ENCODE assay signal across 1 cellular context in the genomic region with DNA sequence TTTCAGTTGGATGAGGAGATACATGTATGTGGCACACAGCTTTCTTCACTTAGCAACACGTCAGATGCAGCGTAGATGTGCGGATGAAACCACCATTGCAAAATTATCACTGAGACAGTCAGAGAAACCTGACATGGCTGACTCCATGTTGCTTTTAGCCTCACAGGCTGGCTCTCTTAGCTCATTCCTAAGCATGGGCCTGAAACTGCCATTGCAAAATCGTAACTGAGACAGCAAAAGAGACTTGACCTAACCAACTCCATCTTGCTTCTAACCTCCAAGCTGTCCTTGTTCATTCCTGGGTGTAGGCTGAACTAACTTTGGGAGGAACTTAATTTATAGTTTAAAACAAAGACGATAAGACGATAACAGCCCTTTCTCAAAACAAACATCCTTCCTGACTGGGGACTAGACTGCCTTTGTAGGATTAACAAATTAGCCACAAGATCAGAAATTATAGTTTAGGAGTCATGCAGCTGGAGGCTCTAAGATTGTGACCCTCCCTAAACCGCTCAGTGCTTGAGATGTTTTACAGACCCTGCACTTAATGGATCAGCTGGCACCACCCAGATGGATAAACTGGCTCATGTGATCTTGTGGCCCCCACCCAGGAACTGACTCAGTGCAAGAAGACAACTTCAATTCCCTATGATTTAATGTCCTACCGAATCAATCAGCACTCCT.
A peak's percentile ranks its signal among the peaks of the same experiment; 100 is the strongest.
TF ChIP-seq lines count a peak whose summit lies in the region.
"Not testable (repeated sequence)": the region's sequence is repeated elsewhere in the genome, so short reads cannot be mapped to it uniquely, and the experiment has no call there.

No MANE protein-coding gene starts in this region.

TF ChIP-seq in K562, 482 proteins besides CTCF, POLR2A, EP300 and RAD21 (continued from another document):
- TF ChIP-seq, protein P1, sequence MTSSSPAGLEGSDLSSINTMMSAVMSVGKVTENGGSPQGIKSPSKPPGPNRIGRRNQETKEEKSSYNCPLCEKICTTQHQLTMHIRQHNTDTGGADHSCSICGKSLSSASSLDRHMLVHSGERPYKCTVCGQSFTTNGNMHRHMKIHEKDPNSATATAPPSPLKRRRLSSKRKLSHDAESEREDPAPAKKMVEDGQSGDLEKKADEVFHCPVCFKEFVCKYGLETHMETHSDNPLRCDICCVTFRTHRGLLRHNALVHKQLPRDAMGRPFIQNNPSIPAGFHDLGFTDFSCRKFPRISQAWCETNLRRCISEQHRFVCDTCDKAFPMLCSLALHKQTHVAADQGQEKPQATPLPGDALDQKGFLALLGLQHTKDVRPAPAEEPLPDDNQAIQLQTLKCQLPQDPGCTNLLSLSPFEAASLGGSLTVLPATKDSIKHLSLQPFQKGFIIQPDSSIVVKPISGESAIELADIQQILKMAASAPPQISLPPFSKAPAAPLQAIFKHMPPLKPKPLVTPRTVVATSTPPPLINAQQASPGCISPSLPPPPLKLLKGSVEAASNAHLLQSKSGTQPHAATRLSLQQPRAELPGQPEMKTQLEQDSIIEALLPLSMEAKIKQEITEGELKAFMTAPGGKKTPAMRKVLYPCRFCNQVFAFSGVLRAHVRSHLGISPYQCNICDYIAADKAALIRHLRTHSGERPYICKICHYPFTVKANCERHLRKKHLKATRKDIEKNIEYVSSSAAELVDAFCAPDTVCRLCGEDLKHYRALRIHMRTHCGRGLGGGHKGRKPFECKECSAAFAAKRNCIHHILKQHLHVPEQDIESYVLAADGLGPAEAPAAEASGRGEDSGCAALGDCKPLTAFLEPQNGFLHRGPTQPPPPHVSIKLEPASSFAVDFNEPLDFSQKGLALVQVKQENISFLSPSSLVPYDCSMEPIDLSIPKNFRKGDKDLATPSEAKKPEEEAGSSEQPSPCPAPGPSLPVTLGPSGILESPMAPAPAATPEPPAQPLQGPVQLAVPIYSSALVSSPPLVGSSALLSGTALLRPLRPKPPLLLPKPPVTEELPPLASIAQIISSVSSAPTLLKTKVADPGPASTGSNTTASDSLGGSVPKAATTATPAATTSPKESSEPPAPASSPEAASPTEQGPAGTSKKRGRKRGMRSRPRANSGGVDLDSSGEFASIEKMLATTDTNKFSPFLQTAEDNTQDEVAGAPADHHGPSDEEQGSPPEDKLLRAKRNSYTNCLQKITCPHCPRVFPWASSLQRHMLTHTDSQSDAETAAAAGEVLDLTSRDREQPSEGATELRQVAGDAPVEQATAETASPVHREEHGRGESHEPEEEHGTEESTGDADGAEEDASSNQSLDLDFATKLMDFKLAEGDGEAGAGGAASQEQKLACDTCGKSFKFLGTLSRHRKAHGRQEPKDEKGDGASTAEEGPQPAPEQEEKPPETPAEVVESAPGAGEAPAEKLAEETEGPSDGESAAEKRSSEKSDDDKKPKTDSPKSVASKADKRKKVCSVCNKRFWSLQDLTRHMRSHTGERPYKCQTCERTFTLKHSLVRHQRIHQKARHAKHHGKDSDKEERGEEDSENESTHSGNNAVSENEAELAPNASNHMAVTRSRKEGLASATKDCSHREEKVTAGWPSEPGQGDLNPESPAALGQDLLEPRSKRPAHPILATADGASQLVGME (CRISPR knock-in tag; IDR thresholded peaks at IDR 0.05) = peak; percentile 98
- TF ChIP-seq HIVEP1 (CRISPR knock-in tag; IDR thresholded peaks at IDR 0.05) = peak; percentile 96
- peak in 1 of 2 experiments; percentile 48; a peak in 1 of 4 replicates for TF ChIP-seq FOXA3 (CRISPR knock-in tag; conservative IDR thresholded peaks at IDR 0.05 in 1 of 2, IDR thresholded peaks at IDR 0.05 in 1 of 2)
- TF ChIP-seq, protein P2, sequence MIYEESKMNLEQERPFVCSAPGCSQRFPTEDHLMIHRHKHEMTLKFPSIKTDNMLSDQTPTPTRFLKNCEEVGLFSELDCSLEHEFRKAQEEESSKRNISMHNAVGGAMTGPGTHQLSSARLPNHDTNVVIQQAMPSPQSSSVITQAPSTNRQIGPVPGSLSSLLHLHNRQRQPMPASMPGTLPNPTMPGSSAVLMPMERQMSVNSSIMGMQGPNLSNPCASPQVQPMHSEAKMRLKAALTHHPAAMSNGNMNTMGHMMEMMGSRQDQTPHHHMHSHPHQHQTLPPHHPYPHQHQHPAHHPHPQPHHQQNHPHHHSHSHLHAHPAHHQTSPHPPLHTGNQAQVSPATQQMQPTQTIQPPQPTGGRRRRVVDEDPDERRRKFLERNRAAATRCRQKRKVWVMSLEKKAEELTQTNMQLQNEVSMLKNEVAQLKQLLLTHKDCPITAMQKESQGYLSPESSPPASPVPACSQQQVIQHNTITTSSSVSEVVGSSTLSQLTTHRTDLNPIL (CRISPR knock-in tag; IDR thresholded peaks at IDR 0.05) = peak; percentile 93
- TF ChIP-seq ZNF830 (CRISPR knock-in tag; IDR thresholded peaks at IDR 0.05) = peak; percentile 86; the same call in 1 of the 2 replicates
- TF ChIP-seq ZNF354B (CRISPR knock-in tag; IDR thresholded peaks at IDR 0.05) = peak; percentile 90; the same call in 1 of the 2 replicates
- TF ChIP-seq JUND (IDR thresholded peaks at IDR 0.05; ENCODE audit: borderline replicate concordance, low read depth, low read length) = not testable (repeated sequence)
- TF ChIP-seq JUND (tag; IDR thresholded peaks at IDR 0.05; ENCODE audit: borderline replicate concordance, low read depth, low read length) = 0 out of 3 replicates have a peak, but pooled peaks have one; percentile 21
- peak; percentile 93 for TF ChIP-seq ELF4 (CRISPR knock-in tag; IDR thresholded peaks at IDR 0.05)
- peak; percentile 95 for TF ChIP-seq ZNF212 (CRISPR knock-in tag; IDR thresholded peaks at IDR 0.05)
- peak; percentile 81; the same call in 1 of the 2 replicates for TF ChIP-seq ZNF586 (CRISPR knock-in tag; conservative IDR thresholded peaks at IDR 0.05)
- TF ChIP-seq, protein P3, sequence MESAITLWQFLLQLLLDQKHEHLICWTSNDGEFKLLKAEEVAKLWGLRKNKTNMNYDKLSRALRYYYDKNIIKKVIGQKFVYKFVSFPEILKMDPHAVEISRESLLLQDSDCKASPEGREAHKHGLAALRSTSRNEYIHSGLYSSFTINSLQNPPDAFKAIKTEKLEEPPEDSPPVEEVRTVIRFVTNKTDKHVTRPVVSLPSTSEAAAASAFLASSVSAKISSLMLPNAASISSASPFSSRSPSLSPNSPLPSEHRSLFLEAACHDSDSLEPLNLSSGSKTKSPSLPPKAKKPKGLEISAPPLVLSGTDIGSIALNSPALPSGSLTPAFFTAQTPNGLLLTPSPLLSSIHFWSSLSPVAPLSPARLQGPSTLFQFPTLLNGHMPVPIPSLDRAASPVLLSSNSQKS (CRISPR knock-in tag; IDR thresholded peaks at IDR 0.05) = peak; percentile 93
- TF ChIP-seq ZKSCAN3 (CRISPR knock-in tag; IDR thresholded peaks at IDR 0.05) = peak; percentile 79
- TF ChIP-seq ZNF79 (CRISPR knock-in tag; IDR thresholded peaks at IDR 0.05; ENCODE audit: low read depth) = peak; percentile 97
- TF ChIP-seq, protein P4, sequence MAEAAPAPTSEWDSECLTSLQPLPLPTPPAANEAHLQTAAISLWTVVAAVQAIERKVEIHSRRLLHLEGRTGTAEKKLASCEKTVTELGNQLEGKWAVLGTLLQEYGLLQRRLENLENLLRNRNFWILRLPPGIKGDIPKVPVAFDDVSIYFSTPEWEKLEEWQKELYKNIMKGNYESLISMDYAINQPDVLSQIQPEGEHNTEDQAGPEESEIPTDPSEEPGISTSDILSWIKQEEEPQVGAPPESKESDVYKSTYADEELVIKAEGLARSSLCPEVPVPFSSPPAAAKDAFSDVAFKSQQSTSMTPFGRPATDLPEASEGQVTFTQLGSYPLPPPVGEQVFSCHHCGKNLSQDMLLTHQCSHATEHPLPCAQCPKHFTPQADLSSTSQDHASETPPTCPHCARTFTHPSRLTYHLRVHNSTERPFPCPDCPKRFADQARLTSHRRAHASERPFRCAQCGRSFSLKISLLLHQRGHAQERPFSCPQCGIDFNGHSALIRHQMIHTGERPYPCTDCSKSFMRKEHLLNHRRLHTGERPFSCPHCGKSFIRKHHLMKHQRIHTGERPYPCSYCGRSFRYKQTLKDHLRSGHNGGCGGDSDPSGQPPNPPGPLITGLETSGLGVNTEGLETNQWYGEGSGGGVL (CRISPR knock-in tag; IDR thresholded peaks at IDR 0.05) = peak; percentile 14; the same call in 1 of the 2 replicates
- TF ChIP-seq ZNF134 (CRISPR knock-in tag; conservative IDR thresholded peaks at IDR 0.05) = peak; percentile 83
- TF ChIP-seq OTX1 (CRISPR knock-in tag; IDR thresholded peaks at IDR 0.05) = peak; percentile 92
- TF ChIP-seq CXXC5 (CRISPR knock-in tag; IDR thresholded peaks at IDR 0.05) = peak; percentile 42
- TF ChIP-seq, protein P5, sequence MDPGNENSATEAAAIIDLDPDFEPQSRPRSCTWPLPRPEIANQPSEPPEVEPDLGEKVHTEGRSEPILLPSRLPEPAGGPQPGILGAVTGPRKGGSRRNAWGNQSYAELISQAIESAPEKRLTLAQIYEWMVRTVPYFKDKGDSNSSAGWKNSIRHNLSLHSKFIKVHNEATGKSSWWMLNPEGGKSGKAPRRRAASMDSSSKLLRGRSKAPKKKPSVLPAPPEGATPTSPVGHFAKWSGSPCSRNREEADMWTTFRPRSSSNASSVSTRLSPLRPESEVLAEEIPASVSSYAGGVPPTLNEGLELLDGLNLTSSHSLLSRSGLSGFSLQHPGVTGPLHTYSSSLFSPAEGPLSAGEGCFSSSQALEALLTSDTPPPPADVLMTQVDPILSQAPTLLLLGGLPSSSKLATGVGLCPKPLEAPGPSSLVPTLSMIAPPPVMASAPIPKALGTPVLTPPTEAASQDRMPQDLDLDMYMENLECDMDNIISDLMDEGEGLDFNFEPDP (CRISPR knock-in tag; IDR thresholded peaks at IDR 0.05) = peak; percentile 67; the same call in 1 of the 2 replicates
- TF ChIP-seq, protein P6, sequence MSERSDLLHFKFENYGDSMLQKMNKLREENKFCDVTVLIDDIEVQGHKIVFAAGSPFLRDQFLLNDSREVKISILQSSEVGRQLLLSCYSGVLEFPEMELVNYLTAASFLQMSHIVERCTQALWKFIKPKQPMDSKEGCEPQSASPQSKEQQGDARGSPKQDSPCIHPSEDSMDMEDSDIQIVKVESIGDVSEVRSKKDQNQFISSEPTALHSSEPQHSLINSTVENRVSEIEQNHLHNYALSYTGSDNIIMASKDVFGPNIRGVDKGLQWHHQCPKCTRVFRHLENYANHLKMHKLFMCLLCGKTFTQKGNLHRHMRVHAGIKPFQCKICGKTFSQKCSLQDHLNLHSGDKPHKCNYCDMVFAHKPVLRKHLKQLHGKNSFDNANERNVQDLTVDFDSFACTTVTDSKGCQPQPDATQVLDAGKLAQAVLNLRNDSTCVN (CRISPR knock-in tag; IDR thresholded peaks at IDR 0.05) = peak; percentile 70; the same call in 1 of the 2 replicates
- TF ChIP-seq ZNF589 (CRISPR knock-in tag; IDR thresholded peaks at IDR 0.05; ENCODE audit: low read depth) = peak; percentile 99
- TF ChIP-seq ZBTB17 (CRISPR knock-in tag; IDR thresholded peaks at IDR 0.05) = peak; percentile 93
- TF ChIP-seq TEAD2 (tag; IDR thresholded peaks at IDR 0.05) = peak; percentile 83
- TF ChIP-seq FOSL1 (tag; conservative IDR thresholded peaks at IDR 0.05) = peak; percentile 40
- peak; percentile 99 for TF ChIP-seq ZNF175 (CRISPR knock-in tag; IDR thresholded peaks at IDR 0.05; ENCODE audit: low read depth)
- TF ChIP-seq, protein P7, sequence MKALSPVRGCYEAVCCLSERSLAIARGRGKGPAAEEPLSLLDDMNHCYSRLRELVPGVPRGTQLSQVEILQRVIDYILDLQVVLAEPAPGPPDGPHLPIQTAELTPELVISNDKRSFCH (CRISPR knock-in tag; IDR thresholded peaks at IDR 0.05) = not testable (repeated sequence)
- TF ChIP-seq, protein P7 (tag; IDR thresholded peaks at IDR 0.05) = peak; percentile 98
- 0 out of 2 replicates have a peak, but pooled peaks have one; percentile 38 for TF ChIP-seq ZFP1 (CRISPR knock-in tag; IDR thresholded peaks at IDR 0.05)
- TF ChIP-seq ZNF197 (CRISPR knock-in tag; IDR thresholded peaks at IDR 0.05; ENCODE audit: low read depth) = peak; percentile 93
- TF ChIP-seq, protein P8, sequence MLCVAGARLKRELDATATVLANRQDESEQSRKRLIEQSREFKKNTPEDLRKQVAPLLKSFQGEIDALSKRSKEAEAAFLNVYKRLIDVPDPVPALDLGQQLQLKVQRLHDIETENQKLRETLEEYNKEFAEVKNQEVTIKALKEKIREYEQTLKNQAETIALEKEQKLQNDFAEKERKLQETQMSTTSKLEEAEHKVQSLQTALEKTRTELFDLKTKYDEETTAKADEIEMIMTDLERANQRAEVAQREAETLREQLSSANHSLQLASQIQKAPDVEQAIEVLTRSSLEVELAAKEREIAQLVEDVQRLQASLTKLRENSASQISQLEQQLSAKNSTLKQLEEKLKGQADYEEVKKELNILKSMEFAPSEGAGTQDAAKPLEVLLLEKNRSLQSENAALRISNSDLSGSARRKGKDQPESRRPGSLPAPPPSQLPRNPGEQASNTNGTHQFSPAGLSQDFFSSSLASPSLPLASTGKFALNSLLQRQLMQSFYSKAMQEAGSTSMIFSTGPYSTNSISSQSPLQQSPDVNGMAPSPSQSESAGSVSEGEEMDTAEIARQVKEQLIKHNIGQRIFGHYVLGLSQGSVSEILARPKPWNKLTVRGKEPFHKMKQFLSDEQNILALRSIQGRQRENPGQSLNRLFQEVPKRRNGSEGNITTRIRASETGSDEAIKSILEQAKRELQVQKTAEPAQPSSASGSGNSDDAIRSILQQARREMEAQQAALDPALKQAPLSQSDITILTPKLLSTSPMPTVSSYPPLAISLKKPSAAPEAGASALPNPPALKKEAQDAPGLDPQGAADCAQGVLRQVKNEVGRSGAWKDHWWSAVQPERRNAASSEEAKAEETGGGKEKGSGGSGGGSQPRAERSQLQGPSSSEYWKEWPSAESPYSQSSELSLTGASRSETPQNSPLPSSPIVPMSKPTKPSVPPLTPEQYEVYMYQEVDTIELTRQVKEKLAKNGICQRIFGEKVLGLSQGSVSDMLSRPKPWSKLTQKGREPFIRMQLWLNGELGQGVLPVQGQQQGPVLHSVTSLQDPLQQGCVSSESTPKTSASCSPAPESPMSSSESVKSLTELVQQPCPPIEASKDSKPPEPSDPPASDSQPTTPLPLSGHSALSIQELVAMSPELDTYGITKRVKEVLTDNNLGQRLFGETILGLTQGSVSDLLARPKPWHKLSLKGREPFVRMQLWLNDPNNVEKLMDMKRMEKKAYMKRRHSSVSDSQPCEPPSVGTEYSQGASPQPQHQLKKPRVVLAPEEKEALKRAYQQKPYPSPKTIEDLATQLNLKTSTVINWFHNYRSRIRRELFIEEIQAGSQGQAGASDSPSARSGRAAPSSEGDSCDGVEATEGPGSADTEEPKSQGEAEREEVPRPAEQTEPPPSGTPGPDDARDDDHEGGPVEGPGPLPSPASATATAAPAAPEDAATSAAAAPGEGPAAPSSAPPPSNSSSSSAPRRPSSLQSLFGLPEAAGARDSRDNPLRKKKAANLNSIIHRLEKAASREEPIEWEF (CRISPR knock-in tag; IDR thresholded peaks at IDR 0.05) = 0 out of 2 replicates have a peak, but pooled peaks have one; percentile 82
- TF ChIP-seq KLF13 (tag; IDR thresholded peaks at IDR 0.05; ENCODE audit: borderline replicate concordance, low read depth) = 0 out of 2 replicates have a peak, but pooled peaks have one; percentile 24
- peak; percentile 68; the same call in 1 of the 2 replicates for TF ChIP-seq ZNF324 (CRISPR knock-in tag; IDR thresholded peaks at IDR 0.05)
- TF ChIP-seq ZNF133 (CRISPR knock-in tag; IDR thresholded peaks at IDR 0.05) = peak; percentile 93; the same call in 1 of the 2 replicates
- peak; percentile 43 for TF ChIP-seq ZNF507 (tag; conservative IDR thresholded peaks at IDR 0.05)
- peak; percentile 97 for TF ChIP-seq HDAC8 (tag; IDR thresholded peaks at IDR 0.05)
- TF ChIP-seq ZNF668 (CRISPR knock-in tag; IDR thresholded peaks at IDR 0.05) = peak; percentile 91; the same call in 1 of the 2 replicates
